Comparison of ENCODE assay signal across 11 cellular contexts in the genomic region with DNA sequence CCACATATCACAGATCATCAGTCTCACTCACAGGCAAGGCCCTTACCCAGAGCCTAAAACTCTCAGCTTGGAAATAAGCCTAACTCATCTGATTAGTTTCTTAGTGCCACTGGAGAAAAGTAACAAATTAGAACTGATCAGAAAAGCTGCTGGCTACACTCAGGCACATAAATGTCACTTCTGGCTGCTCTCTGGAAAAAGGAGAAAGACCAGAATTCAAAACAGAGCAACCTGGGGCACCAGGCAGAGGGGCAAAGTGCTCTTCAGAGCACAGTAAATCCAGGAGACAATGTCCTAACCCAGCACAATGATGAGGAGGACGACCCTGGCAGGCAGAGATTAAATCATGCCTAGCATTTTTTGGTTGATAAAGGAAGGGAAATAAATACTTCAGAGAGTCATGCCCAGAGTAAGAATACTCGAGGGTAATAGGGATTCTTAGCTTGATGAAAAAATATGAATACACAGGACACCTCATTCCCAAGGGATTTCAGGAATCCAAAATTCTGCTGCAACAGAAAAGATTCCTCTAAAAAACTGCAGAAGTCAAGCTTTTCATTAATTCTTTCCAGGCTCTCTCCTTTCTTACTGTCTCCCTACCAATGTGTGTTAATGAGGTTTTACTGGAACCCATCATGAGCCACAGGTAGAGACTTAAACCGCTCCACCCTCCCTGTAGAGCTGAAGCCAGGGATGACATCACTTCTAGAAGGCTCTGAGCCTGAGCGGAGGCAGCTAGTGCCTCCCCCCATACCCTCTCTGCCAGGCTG. TPM values are rescaled to one million over a fixed set of nuclear protein-coding genes. Genes with fewer than 3 reads are reported as not detected.
A peak's percentile ranks its signal among the peaks of the same experiment; 100 is the strongest.
DNase-seq lines count a peak whose midpoint lies in the region; ATAC-seq and TF ChIP-seq lines count a peak whose summit lies in the region.
"Had no signal": no experiment of that assay in that cellular context is flagged by ENCODE, and none has a peak within 500 bp of the region (broad histone marks: within the 10 kb centered on the region; RNA-seq: fewer than 3 reads in every experiment).

No MANE protein-coding gene starts in this region.

- peaks cover 85% of the 10 kb centered on the region for H3F3A ChIP-seq in MM.1S (ENCODE audit: insufficient read depth, low read length)

- DNase-seq in MM.1S, result peak; percentile 58
- peak; percentile 46 to 62 for DNase-seq in cardiac fibroblast (ENCODE audit: low read depth in 2 of 2)
- DNase-seq in mucosa of descending colon, result peak in 2 of 3 donors; percentile 5 to 21
- DNase-seq in GDM1 (lab: John Stamatoyannopoulos, UW), result no peak
- no peak for DNase-seq in activated CD4-positive, alpha-beta T cell treated with anti-CD3 and anti-CD28 coated beads, Interleukin-2, amount 10 ng/mL, durations not matched to agents 24 days and 14 days
- no peak for DNase-seq in erythroblast (lab: John Stamatoyannopoulos, UW)
- no peak for DNase-seq in activated T-cell treated with anti-CD3 and anti-CD28 coated beads, Interleukin-2, amount 50 U/mL, for 1 hour
- DNase-seq: activated naive CD4-positive, alpha-beta T cell treated with anti-CD3 and anti-CD28 coated beads for 36 hours; Kasumi-1; transverse colon had no signal

- no peaks in the 10 kb centered on the region; a peak in 1 of 22 replicates for H3K36me3 ChIP-seq in BLaER1 treated with 17β-estradiol and CSF1 and Interleukin-3, amounts not matched to agents 10 nM and 100 nM
- H3K36me3 ChIP-seq in MM.1S (replicated peaks; ENCODE audit: insufficient read depth, low read length), result 0 out of 2 replicates have a peak, but pooled peaks cover 6% of the 10 kb centered on the region
- no peaks in the 10 kb centered on the region for H3K36me3 ChIP-seq in mucosa of descending colon (ENCODE audit: low read depth)
- H3K36me3 ChIP-seq: transverse colon had no signal

- H3K27me3 Mint-ChIP-seq in activated CD4-positive, alpha-beta T cell treated with anti-CD3 and anti-CD28 coated beads, Interleukin-2, amount 10 ng/mL, durations not matched to agents 24 days and 14 days, result peaks cover 45% of the 10 kb centered on the region

- no peak overlapping the region for H3K4me3 ChIP-seq in BLaER1 treated with 17β-estradiol and CSF1 and Interleukin-3, amounts not matched to agents 10 nM and 100 nM
- peak overlapping the region; percentile 92 for H3K4me3 ChIP-seq in MM.1S (ENCODE audit: low read length)
- no peak overlapping the region for H3K4me3 ChIP-seq in cardiac fibroblast (replicated peaks in 1 of 2; ENCODE audit: low read depth in 2 of 2, low read length in 2 of 2)
- no peak overlapping the region for H3K4me3 ChIP-seq in mucosa of descending colon
- H3K4me3 ChIP-seq: transverse colon had no signal

- H3K9ac ChIP-seq in BLaER1 treated with 17β-estradiol and CSF1 and Interleukin-3, amounts not matched to agents 10 nM and 100 nM, result no peak overlapping the region
- peak overlapping the region; percentile 97; the same call in 1 of the 2 replicates for H3K9ac ChIP-seq in MM.1S (ENCODE audit: low read length)

- H3K9me3 Mint-ChIP-seq in activated CD4-positive, alpha-beta T cell treated with anti-CD3 and anti-CD28 coated beads, Interleukin-2, amount 10 ng/mL, durations not matched to agents 24 days and 14 days, result no peaks in the 10 kb centered on the region
- H3K9me3 Mint-ChIP-seq: activated naive CD4-positive, alpha-beta T cell treated with anti-CD3 and anti-CD28 coated beads for 36 hours had no signal

- ATAC-seq in mucosa of descending colon, result no peak

- TF ChIP-seq CTCF in MM.1S (IDR thresholded peaks at IDR 0.05; ENCODE audit: low read length) (no peak), cardiac fibroblast (IDR thresholded peaks at IDR 0.05; ENCODE audit: low read depth, low read length) (no peak), mucosa of descending colon (IDR thresholded peaks at IDR 0.05) (no peak)

- no peak overlapping the region for H2AFZ ChIP-seq in MM.1S (ENCODE audit: low read length)

- H3K9me2 ChIP-seq in MM.1S (replicated peaks; ENCODE audit: insufficient read depth, low read length), result no peaks in the 10 kb centered on the region

- no peaks in the 10 kb centered on the region for H3K36me3 Mint-ChIP-seq in activated CD4-positive, alpha-beta T cell treated with anti-CD3 and anti-CD28 coated beads, Interleukin-2, amount 10 ng/mL, durations not matched to agents 24 days and 14 days (ENCODE audit: low read depth)

- H4K20me1 ChIP-seq in BLaER1 treated with 17β-estradiol and CSF1 and Interleukin-3, amounts not matched to agents 10 nM and 100 nM, result peaks cover 0 to 19% (median 0%) of the 10 kb centered on the region in 11 experiments; a peak in 4 of 22 replicates
- H4K20me1 ChIP-seq in MM.1S (ENCODE audit: insufficient read depth, low read length), result no peaks in the 10 kb centered on the region

- H3K4me1 ChIP-seq in BLaER1 treated with 17β-estradiol and CSF1 and Interleukin-3, amounts not matched to agents 10 nM and 100 nM, result peaks cover 5 to 78% (median 66%) of the 10 kb centered on the region in 10 experiments; a peak in 18 of 20 replicates
- H3K4me1 ChIP-seq in MM.1S (ENCODE audit: low read length), result peaks cover 69% of the 10 kb centered on the region
- H3K4me1 ChIP-seq in mucosa of descending colon (ENCODE audit: low read depth), result peaks cover 40% of the 10 kb centered on the region

- no peaks in the 10 kb centered on the region for H3K9me3 ChIP-seq in BLaER1 treated with 17β-estradiol and CSF1 and Interleukin-3, amounts not matched to agents 10 nM and 100 nM (replicated peaks in 1 of 11)
- H3K9me3 ChIP-seq in MM.1S (replicated peaks; ENCODE audit: insufficient read depth, low read length), result no peaks in the 10 kb centered on the region
- no peaks in the 10 kb centered on the region for H3K9me3 ChIP-seq in mucosa of descending colon
- H3K9me3 ChIP-seq: transverse colon had no signal

- intact Hi-C loops in mucosa of descending colon (cut with DNase I, micrococcal nuclease), result loop anchor here in 1 of 2 donors (10.0 kb wide), 1 partner anchor 87 kb away; no protein-coding TSS in a partner anchor
- intact Hi-C loops in activated CD4-positive, alpha-beta T cell treated with anti-CD3 and anti-CD28 coated beads, Interleukin-2, amount 10 ng/mL, durations not matched to agents 24 days and 14 days (cut with micrococcal nuclease), result no loop called here

- TF ChIP-seq POLR2A in erythroblast (IDR thresholded peaks at IDR 0.05; ENCODE audit: low read length), result no peak

- no peak overlapping the region for H3K27ac Mint-ChIP-seq in activated CD4-positive, alpha-beta T cell treated with anti-CD3 and anti-CD28 coated beads, Interleukin-2, amount 10 ng/mL, durations not matched to agents 24 days and 14 days
- H3K27ac Mint-ChIP-seq: activated naive CD4-positive, alpha-beta T cell treated with anti-CD3 and anti-CD28 coated beads for 36 hours had no signal

- peak overlapping the region in 8 of 11 experiments; percentile 97 to 100 (median 99); a peak in 15 of 22 replicates for H3K4me2 ChIP-seq in BLaER1 treated with 17β-estradiol and CSF1 and Interleukin-3, amounts not matched to agents 10 nM and 100 nM
- peak overlapping the region; percentile 93 for H3K4me2 ChIP-seq in MM.1S (ENCODE audit: low read depth, low read length)

- H3K27me3 ChIP-seq in BLaER1 treated with 17β-estradiol and CSF1 and Interleukin-3, amounts not matched to agents 10 nM and 100 nM, result peaks cover 21 to 43% (median 29%) of the 10 kb centered on the region in 11 experiments; a peak in 19 of 22 replicates
- H3K27me3 ChIP-seq in MM.1S (replicated peaks; ENCODE audit: insufficient read depth, low read length), result no peaks in the 10 kb centered on the region
- H3K27me3 ChIP-seq: transverse colon had no signal

- peaks cover 5% of the 10 kb centered on the region for H3K4me1 Mint-ChIP-seq in activated CD4-positive, alpha-beta T cell treated with anti-CD3 and anti-CD28 coated beads, Interleukin-2, amount 10 ng/mL, durations not matched to agents 24 days and 14 days

- H3K4me3 Mint-ChIP-seq in activated CD4-positive, alpha-beta T cell treated with anti-CD3 and anti-CD28 coated beads, Interleukin-2, amount 10 ng/mL, durations not matched to agents 24 days and 14 days, result no peak overlapping the region
- H3K4me3 Mint-ChIP-seq: activated naive CD4-positive, alpha-beta T cell treated with anti-CD3 and anti-CD28 coated beads for 36 hours had no signal

- 0 out of 22 replicates have a peak overlapping the region, but pooled peaks of 1 of the 11 experiments have one; percentile 21 for H3K27ac ChIP-seq in BLaER1 treated with 17β-estradiol and CSF1 and Interleukin-3, amounts not matched to agents 10 nM and 100 nM
- peak overlapping the region; percentile 98 for H3K27ac ChIP-seq in MM.1S (ENCODE audit: low read length)

- H3K79me2 ChIP-seq in MM.1S (ENCODE audit: low read length), result peaks cover 89% of the 10 kb centered on the region

RNA-seq across cellular contexts. Expression of gene SDC1, which starts 3.6 kb away (rescaled TPM):
- total RNA-seq in mucosa of descending colon, result 100 to 1,000 TPM in 2 of 3 donors, 10 to 100 TPM in 1; 65.3 to 170 (median 162) TPM
- 0.63 and 1.1 TPM in 2 replicates for total RNA-seq in activated CD4-positive, alpha-beta T cell treated with anti-CD3 and anti-CD28 coated beads, Interleukin-2, amount 10 ng/mL, durations not matched to agents 24 days and 14 days

Comparison
In these comparisons a context has a peak if more than half of its experiments do, and no peak if none do; other contexts are left out.
1. DNase-seq: peak in MM.1S (single experiment), cardiac fibroblast (2 of 2) and mucosa of descending colon (2 of 3); none in GDM1 (single experiment), activated CD4-positive, alpha-beta T cell treated with anti-CD3 and anti-CD28 coated beads, Interleukin-2, amount 10 ng/mL, durations not matched to agents 24 days and 14 days (single experiment), erythroblast (0 of 2) and activated T-cell treated with anti-CD3 and anti-CD28 coated beads, Interleukin-2, amount 50 U/mL, for 1 hour (single experiment).
2. RNA of gene SDC1, which starts 3.6 kb away (total RNA-seq): 65.3 to 170 TPM in mucosa of descending colon; 0.63 to 1.1 TPM in activated CD4-positive, alpha-beta T cell treated with anti-CD3 and anti-CD28 coated beads, Interleukin-2, amount 10 ng/mL, durations not matched to agents 24 days and 14 days; every median in the first group is over 10 times any median in the second.